ENCODE assay signal across 14 cellular contexts in genomic region chr2:160351978-160352377, GRCh38.
A peak's percentile ranks its signal among the peaks of the same experiment; 100 is the strongest.
DNase-seq lines count a peak whose midpoint lies in the region; ATAC-seq and TF ChIP-seq lines count a peak whose summit lies in the region.
"Had no signal": no experiment of that assay in that cellular context is flagged by ENCODE, and none has a peak within 500 bp of the region (broad histone marks: within the 10 kb centered on the region; RNA-seq: fewer than 3 reads in every experiment).

No MANE protein-coding gene starts in this region.

- POLR2A ChIA-PET in MCF 10A (lab: Yijun Ruan, JAX) = interaction anchor here (0.6 to 6.7 kb wide), 23 partner anchors 11 to 679 kb away, joined by 3 to 62 read pairs (median 4); no protein-coding TSS in a partner anchor

- no peaks in the 10 kb centered on the region for H3K27me3 Mint-ChIP-seq in MCF 10A (ENCODE audit: insufficient read depth, unreplicated experiment)

- H3K4me3 ChIP-seq in AG10803 (ENCODE audit: low read length) (no peak overlapping the region), lung (no peak overlapping the region)
- H3K4me3 ChIP-seq: coronary artery had no signal

- 37 to 66% methylated on average over 4 of the region's 4 CpGs for WGBS in lung, 2 donors

- peak overlapping the region; percentile 38 for H3K27ac Mint-ChIP-seq in MCF 10A (ENCODE audit: low read depth, unreplicated experiment)
- H3K27ac Mint-ChIP-seq: CD8-positive, alpha-beta T cell; T-helper 1 cell treated with Interleukin-12 subunit alpha and Interleukin-12 subunit beta and Interleukin-4 antibody, amounts not matched to agents 30 μg/mL and 1 μg/mL, for 36 hours had no signal

- TF ChIP-seq CTCF in AG10803 (conservative IDR thresholded peaks at IDR 0.05; ENCODE audit: low read length) = no peak
- TF ChIP-seq CTCF in MCF 10A (IDR thresholded peaks at IDR 0.05; ENCODE audit: unreplicated experiment) = no peak
- no peak for TF ChIP-seq CTCF in lung (IDR thresholded peaks at IDR 0.05; ENCODE audit: control extremely low read depth, extremely low read depth)

- no peaks in the 10 kb centered on the region for H3K9me3 ChIP-seq in lung (ENCODE audit: control insufficient read depth in 2 of 2, insufficient read depth in 1 of 2, low read length in 1 of 2)

- BruUV-seq in MCF 10A (replicated peaks; lab: Mats Ljungman, UMichigan) = no TSS peak

- no peaks in the 10 kb centered on the region for H3K27me3 ChIP-seq in lung (ENCODE audit: control insufficient read depth, insufficient read depth)

- peak; percentile 59 for ATAC-seq in lung (ENCODE audit: insufficient read depth, low FRiP score)
- ATAC-seq in left colon = no peak
- ATAC-seq: CD8-positive, alpha-beta T cell had no signal

- peak overlapping the region; percentile 2 for H3K4me3 Mint-ChIP-seq in MCF 10A (ENCODE audit: unreplicated experiment)
- H3K4me3 Mint-ChIP-seq: CD8-positive, alpha-beta T cell; T-helper 1 cell treated with Interleukin-12 subunit alpha and Interleukin-12 subunit beta and Interleukin-4 antibody, amounts not matched to agents 30 μg/mL and 1 μg/mL, for 36 hours had no signal

- H3K27ac ChIP-seq in lung (ENCODE audit: low read depth in 1 of 2, low read length in 1 of 2) = no peak overlapping the region
- H3K27ac ChIP-seq: parathyroid adenoma had no signal

- H3K4me1 Mint-ChIP-seq in MCF 10A (ENCODE audit: insufficient read depth, unreplicated experiment) = peaks cover 54% of the 10 kb centered on the region

- H3K36me3 Mint-ChIP-seq in MCF 10A (ENCODE audit: insufficient read depth, unreplicated experiment) = no peaks in the 10 kb centered on the region

- intact Hi-C loops in MCF 10A (cut with micrococcal nuclease) = loop anchor here (1.0 to 5.0 kb wide), 5 partner anchors 55 to 678 kb away; partner anchors contain the start of gene RBMS1
- intact Hi-C loops in left colon (cut with DNase I, micrococcal nuclease) = no loop called here

- DNase-seq in AG10803 (ENCODE audit: low read depth) = peak; percentile 49
- peak; percentile 55 for DNase-seq in LHCN-M2 (ENCODE audit: low read depth)
- DNase-seq in MCF 10A (ENCODE audit: unreplicated experiment) = peak; percentile 81
- no peak for DNase-seq in lung (ENCODE audit: low spot score)
- DNase-seq in AG08396 (ENCODE audit: low spot score) = no peak
- DNase-seq in putamen (ENCODE audit: low spot score) = no peak
- DNase-seq in stimulated activated CD8-positive, alpha-beta memory T cell treated with anti-CD3 and anti-CD28 coated beads, Interleukin-4, amount 100 ng/mL, for 48 hours = no peak
- no peak for DNase-seq in left colon
- DNase-seq: activated CD8-positive, alpha-beta memory T cell treated with anti-CD3 and anti-CD28 coated beads, Interleukin-2, amount 50 U/mL, for 48 hours; CD8-positive, alpha-beta T cell; NCI-H446 treated with DMSO at 0.1 percent for 48 hours had no signal

- CTCF ChIA-PET in MCF 10A (lab: Yijun Ruan, JAX) = interaction anchor here (0.6 to 3.4 kb wide), 10 partner anchors 11 to 712 kb away, joined by 3 to 19 read pairs (median 8); no protein-coding TSS in a partner anchor

- no peaks in the 10 kb centered on the region for H3K9me3 Mint-ChIP-seq in MCF 10A (ENCODE audit: unreplicated experiment)
- H3K9me3 Mint-ChIP-seq: T-helper 1 cell treated with Interleukin-12 subunit alpha and Interleukin-12 subunit beta and Interleukin-4 antibody, amounts not matched to agents 30 μg/mL and 1 μg/mL, for 36 hours had no signal

- H3K4me1 ChIP-seq in lung (ENCODE audit: control insufficient read depth in 2 of 2, insufficient read depth in 2 of 2, low read length in 2 of 2) = peaks cover 10 to 48% of the 10 kb centered on the region in 2 donors

- peaks cover 4% of the 10 kb centered on the region in 2 donors for H3K36me3 ChIP-seq in lung (ENCODE audit: control insufficient read depth in 2 of 2, insufficient read depth in 2 of 2, low read length in 2 of 2)

Comparison
In these comparisons a context has a peak if more than half of its experiments do, and no peak if none do; other contexts are left out.
1. DNase-seq: peak in AG10803 (single experiment), LHCN-M2 (single experiment) and MCF 10A (single experiment); none in lung (single experiment), AG08396 (single experiment), putamen (single experiment), stimulated activated CD8-positive, alpha-beta memory T cell treated with anti-CD3 and anti-CD28 coated beads, Interleukin-4, amount 100 ng/mL, for 48 hours (single experiment) and left colon (0 of 2).